In genomic region chr4:26782168-26782829, GRCh38 we compare ENCODE assay signal across 1 cellular context.
TF ChIP-seq lines count a peak whose summit lies in the region.

No MANE protein-coding gene starts in this region.

TF ChIP-seq in K562, 482 proteins besides CTCF, POLR2A, EP300 and RAD21 (continued from another document and continues in another):
- TF ChIP-seq ATF3 (IDR thresholded peaks at IDR 0.05), result peak; percentile 90
- no peak for TF ChIP-seq ATF3 (CRISPR knock-in tag; conservative IDR thresholded peaks at IDR 0.05)
- TF ChIP-seq, protein P1, sequence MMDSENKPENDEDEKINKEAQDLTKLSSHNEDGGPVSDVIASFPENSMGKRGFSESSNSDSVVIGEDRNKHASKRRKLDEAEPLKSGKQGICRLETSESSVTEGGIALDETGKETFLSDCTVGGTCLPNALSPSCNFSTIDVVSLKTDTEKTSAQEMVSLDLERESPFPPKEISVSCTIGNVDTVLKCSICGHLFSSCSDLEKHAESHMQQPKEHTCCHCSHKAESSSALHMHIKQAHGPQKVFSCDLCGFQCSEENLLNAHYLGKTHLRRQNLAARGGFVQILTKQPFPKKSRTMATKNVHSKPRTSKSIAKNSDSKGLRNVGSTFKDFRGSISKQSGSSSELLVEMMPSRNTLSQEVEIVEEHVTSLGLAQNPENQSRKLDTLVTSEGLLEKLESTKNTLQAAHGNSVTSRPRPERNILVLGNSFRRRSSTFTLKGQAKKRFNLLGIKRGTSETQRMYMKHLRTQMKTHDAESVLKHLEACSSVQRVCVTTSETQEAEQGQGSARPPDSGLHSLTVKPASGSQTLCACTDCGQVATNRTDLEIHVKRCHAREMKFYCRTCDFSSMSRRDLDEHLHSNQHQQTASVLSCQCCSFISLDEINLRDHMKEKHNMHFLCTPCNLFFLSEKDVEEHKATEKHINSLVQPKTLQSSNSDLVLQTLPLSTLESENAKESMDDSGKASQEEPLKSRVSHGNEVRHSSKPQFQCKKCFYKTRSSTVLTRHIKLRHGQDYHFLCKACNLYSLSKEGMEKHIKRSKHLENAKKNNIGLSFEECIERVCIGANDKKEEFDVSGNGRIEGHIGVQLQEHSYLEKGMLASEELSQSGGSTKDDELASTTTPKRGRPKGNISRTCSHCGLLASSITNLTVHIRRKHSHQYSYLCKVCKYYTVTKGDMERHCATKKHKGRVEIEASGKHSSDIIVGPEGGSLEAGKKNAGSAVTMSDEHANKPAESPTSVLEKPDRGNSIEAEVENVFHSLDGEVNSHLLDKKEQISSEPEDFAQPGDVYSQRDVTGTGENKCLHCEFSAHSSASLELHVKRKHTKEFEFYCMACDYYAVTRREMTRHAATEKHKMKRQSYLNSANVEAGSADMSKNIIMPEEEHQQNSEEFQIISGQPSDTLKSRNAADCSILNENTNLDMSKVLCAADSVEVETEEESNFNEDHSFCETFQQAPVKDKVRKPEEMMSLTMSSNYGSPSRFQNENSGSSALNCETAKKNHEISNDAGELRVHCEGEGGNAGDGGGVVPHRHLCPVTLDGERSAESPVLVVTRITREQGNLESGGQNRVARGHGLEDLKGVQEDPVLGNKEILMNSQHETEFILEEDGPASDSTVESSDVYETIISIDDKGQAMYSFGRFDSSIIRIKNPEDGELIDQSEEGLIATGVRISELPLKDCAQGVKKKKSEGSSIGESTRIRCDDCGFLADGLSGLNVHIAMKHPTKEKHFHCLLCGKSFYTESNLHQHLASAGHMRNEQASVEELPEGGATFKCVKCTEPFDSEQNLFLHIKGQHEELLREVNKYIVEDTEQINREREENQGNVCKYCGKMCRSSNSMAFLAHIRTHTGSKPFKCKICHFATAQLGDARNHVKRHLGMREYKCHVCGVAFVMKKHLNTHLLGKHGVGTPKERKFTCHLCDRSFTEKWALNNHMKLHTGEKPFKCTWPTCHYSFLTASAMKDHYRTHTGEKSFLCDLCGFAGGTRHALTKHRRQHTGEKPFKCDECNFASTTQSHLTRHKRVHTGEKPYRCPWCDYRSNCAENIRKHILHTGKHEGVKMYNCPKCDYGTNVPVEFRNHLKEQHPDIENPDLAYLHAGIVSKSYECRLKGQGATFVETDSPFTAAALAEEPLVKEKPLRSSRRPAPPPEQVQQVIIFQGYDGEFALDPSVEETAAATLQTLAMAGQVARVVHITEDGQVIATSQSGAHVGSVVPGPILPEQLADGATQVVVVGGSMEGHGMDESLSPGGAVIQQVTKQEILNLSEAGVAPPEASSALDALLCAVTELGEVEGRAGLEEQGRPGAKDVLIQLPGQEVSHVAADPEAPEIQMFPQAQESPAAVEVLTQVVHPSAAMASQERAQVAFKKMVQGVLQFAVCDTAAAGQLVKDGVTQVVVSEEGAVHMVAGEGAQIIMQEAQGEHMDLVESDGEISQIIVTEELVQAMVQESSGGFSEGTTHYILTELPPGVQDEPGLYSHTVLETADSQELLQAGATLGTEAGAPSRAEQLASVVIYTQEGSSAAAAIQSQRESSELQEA (IDR thresholded peaks at IDR 0.05; ENCODE audit: low read depth), result no peak
- TF ChIP-seq, protein P2, sequence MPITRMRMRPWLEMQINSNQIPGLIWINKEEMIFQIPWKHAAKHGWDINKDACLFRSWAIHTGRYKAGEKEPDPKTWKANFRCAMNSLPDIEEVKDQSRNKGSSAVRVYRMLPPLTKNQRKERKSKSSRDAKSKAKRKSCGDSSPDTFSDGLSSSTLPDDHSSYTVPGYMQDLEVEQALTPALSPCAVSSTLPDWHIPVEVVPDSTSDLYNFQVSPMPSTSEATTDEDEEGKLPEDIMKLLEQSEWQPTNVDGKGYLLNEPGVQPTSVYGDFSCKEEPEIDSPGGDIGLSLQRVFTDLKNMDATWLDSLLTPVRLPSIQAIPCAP (CRISPR knock-in tag; IDR thresholded peaks at IDR 0.05; ENCODE audit: borderline replicate concordance), result no peak
- TF ChIP-seq DDX20 (tag; IDR thresholded peaks at IDR 0.05; ENCODE audit: low read depth), result no peak
- peak in 1 of 3 experiments; percentile 53; a peak in 1 of 6 replicates for TF ChIP-seq ZBTB11 (CRISPR knock-in tag; IDR thresholded peaks at IDR 0.05)
- no peak for TF ChIP-seq BRCA1 (IDR thresholded peaks at IDR 0.05)
- TF ChIP-seq BRCA1 (CRISPR knock-in tag; IDR thresholded peaks at IDR 0.05), result no peak
- TF ChIP-seq L3MBTL2 (IDR thresholded peaks at IDR 0.05), result peak; percentile 42; the same call in 1 of the 2 replicates
- TF ChIP-seq ZNF263 (CRISPR knock-in tag; IDR thresholded peaks at IDR 0.05; ENCODE audit: borderline replicate concordance), result no peak
- no peak for TF ChIP-seq PREB (CRISPR knock-in tag; IDR thresholded peaks at IDR 0.05)
- peak; percentile 97 for TF ChIP-seq ARID1B (IDR thresholded peaks at IDR 0.05)
- TF ChIP-seq ZKSCAN1 (IDR thresholded peaks at IDR 0.05; ENCODE audit: low read depth, low read length), result no peak
- peak; percentile 53 for TF ChIP-seq TBP (optimal IDR thresholded peaks at IDR 0.05; ENCODE audit: low read depth, low read length)
- no peak for TF ChIP-seq SMAD2 (IDR thresholded peaks at IDR 0.05; ENCODE audit: low read depth, low read length)
- TF ChIP-seq ZNF584 (CRISPR knock-in tag; IDR thresholded peaks at IDR 0.05; ENCODE audit: low read depth), result no peak; the same call in 1 of the 2 replicates
- no peak for TF ChIP-seq ZNF184 (CRISPR knock-in tag; IDR thresholded peaks at IDR 0.05)
- TF ChIP-seq CUX1 (CRISPR knock-in tag; IDR thresholded peaks at IDR 0.05), result no peak; the same call in 1 of the 2 replicates
- TF ChIP-seq TAF15 (IDR thresholded peaks at IDR 0.05; ENCODE audit: low read depth, low read length), result no peak
- TF ChIP-seq, protein P3, sequence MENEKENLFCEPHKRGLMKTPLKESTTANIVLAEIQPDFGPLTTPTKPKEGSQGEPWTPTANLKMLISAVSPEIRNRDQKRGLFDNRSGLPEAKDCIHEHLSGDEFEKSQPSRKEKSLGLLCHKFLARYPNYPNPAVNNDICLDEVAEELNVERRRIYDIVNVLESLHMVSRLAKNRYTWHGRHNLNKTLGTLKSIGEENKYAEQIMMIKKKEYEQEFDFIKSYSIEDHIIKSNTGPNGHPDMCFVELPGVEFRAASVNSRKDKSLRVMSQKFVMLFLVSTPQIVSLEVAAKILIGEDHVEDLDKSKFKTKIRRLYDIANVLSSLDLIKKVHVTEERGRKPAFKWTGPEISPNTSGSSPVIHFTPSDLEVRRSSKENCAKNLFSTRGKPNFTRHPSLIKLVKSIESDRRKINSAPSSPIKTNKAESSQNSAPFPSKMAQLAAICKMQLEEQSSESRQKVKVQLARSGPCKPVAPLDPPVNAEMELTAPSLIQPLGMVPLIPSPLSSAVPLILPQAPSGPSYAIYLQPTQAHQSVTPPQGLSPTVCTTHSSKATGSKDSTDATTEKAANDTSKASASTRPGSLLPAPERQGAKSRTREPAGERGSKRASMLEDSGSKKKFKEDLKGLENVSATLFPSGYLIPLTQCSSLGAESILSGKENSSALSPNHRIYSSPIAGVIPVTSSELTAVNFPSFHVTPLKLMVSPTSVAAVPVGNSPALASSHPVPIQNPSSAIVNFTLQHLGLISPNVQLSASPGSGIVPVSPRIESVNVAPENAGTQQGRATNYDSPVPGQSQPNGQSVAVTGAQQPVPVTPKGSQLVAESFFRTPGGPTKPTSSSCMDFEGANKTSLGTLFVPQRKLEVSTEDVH (IDR thresholded peaks at IDR 0.05; ENCODE audit: low read depth, partially characterized antibody), result no peak
- TF ChIP-seq COPS2 (conservative IDR thresholded peaks at IDR 0.05), result no peak
- peak; percentile 89 for TF ChIP-seq SMARCC2 (IDR thresholded peaks at IDR 0.05; ENCODE audit: low read depth)
- no peak for TF ChIP-seq ZNF143 (CRISPR knock-in tag; IDR thresholded peaks at IDR 0.05)
- no peak for TF ChIP-seq POLR2G (IDR thresholded peaks at IDR 0.05; ENCODE audit: low read depth, low read length)
- no peak for TF ChIP-seq ZNF77 (CRISPR knock-in tag; IDR thresholded peaks at IDR 0.05)
- TF ChIP-seq ZNF785 (CRISPR knock-in tag; IDR thresholded peaks at IDR 0.05), result no peak
- TF ChIP-seq HBP1 (CRISPR knock-in tag; IDR thresholded peaks at IDR 0.05), result no peak
- no peak for TF ChIP-seq TEAD1 (CRISPR knock-in tag; IDR thresholded peaks at IDR 0.05)
- TF ChIP-seq FOXP1 (CRISPR knock-in tag; IDR thresholded peaks at IDR 0.05), result no peak
